In the genomic region with DNA sequence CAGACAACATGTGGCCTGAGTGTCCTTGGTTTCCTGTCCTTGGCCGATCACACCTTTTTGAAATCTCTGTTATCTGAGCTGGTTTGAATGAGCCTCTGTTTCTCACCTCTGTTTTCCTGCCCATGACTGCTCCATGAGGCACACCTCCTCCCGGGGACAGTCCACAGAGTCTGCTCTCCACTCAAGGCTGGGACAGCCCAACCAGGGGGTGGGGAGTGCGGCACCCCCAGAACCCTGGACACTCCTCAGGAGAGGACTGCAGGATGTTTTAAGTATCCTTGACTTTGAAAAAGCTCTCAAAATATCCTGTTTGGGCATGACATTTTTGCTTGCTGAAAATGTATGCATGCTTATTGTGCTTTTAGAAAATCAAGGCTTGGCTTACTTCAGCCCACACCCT, we compare ENCODE assay signal across 24 cellular contexts.
"Had no signal": no experiment of that assay in that cellular context is flagged by ENCODE, and none has a peak within 500 bp of the region (broad histone marks: within the 10 kb centered on the region; RNA-seq: fewer than 3 reads in every experiment).

No MANE protein-coding gene starts in this region.

- DNase-seq: stimulated activated CD4-positive, alpha-beta T cell treated with anti-CD3 and anti-CD28 coated beads, Interleukin-2, amount 100 ng/mL, for 48 hours; stimulated activated CD4-positive, alpha-beta T cell treated with anti-CD3 and anti-CD28 coated beads, Interleukin-4, amount 100 ng/mL, for 1 hour; stimulated activated CD4-positive, alpha-beta T cell treated with anti-CD3 and anti-CD28 coated beads, Interleukin-4, amount 100 ng/mL, for 24 hours; stimulated activated CD4-positive, alpha-beta T cell treated with anti-CD3 and anti-CD28 coated beads, Interleukin-4, amount 100 ng/mL, for 4 hours; stimulated activated CD8-positive, alpha-beta memory T cell treated with anti-CD3 and anti-CD28 coated beads, Interleukin-4, amount 100 ng/mL, for 48 hours; stimulated activated naive B cell treated with anti-CD40 and anti-IgM and Interleukin-4, amounts not matched to agents 10 μg/mL and 1 μg/mL and 100 μg/mL, for 72 hours; stimulated activated naive CD4-positive, alpha-beta T cell; stimulated activated naive CD4-positive, alpha-beta T cell treated with Interleukin-2 at 50 U/mL for 16 hours; stimulated activated naive CD8-positive, alpha-beta T cell treated with anti-CD3 and anti-CD28 coated beads, Interleukin-15, amount 100 ng/mL, for 72 hours; stimulated activated naive CD8-positive, alpha-beta T cell treated with anti-CD3 and anti-CD28 coated beads, Interleukin-15, Interleukin-2, amounts not matched to agents 100 U/mL and 50 U/mL, for 24 hours; stomach; substantia nigra; testis; tibial artery; transverse colon; trophoblast cell; upper lobe of left lung; upper lobe of right lung; uterus had no signal

- H3K36me3 ChIP-seq: stomach, suprapubic skin, thoracic aorta, tibial artery, tibial nerve, transverse colon, upper lobe of left lung, upper lobe of right lung, uterus, vagina had no signal

- FAIRE-seq: urothelium cell line had no signal

- H3K27ac ChIP-seq: stomach, suprapubic skin, testis, thoracic aorta, tibial artery, tibial nerve, transverse colon, upper lobe of left lung, upper lobe of right lung, uterus, vagina had no signal

- H3K4me1 ChIP-seq: stomach, suprapubic skin, testis, tibial artery, tibial nerve, transverse colon, upper lobe of left lung, upper lobe of right lung, vagina had no signal

- H3K27me3 ChIP-seq: stomach, suprapubic skin, testis, tibial artery, tibial nerve, transverse colon, upper lobe of left lung, upper lobe of right lung, uterus, vagina had no signal

- H3K4me3 ChIP-seq: stomach, suprapubic skin, testis, thoracic aorta, tibial artery, tibial nerve, transverse colon, upper lobe of left lung, upper lobe of right lung, uterus, vagina had no signal

- H3K9me3 ChIP-seq: suprapubic skin, testis, thoracic aorta, tibial artery, tibial nerve, transverse colon, upper lobe of left lung, upper lobe of right lung, uterus, vagina had no signal
